In the genomic region with DNA sequence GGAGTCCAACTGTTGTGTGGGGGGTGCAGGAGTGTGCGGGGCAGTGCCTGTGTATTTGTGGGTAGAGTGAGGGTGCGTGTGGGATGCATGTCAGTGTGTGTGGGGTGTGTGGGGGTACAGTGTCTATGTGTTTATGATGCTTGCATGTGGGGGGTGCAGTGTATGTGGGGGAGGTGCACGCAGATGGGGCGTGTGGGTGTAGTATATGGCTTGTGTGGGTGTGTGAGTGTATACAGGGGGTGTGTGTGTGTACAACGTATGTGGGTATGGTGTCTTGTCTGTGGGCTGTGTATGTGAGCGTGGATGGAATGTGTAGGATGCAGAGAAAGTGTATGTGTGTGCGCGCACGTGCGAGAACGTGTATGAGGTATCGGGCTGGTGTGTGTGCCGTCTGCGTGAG, we compare ENCODE assay signal across 1 cellular context.
TF ChIP-seq lines count a peak whose summit lies in the region.

No MANE protein-coding gene starts in this region.

TF ChIP-seq in WTC11, 78 proteins besides CTCF, POLR2A, EP300 and RAD21 (continued from another document):
- TF ChIP-seq, protein P1, sequence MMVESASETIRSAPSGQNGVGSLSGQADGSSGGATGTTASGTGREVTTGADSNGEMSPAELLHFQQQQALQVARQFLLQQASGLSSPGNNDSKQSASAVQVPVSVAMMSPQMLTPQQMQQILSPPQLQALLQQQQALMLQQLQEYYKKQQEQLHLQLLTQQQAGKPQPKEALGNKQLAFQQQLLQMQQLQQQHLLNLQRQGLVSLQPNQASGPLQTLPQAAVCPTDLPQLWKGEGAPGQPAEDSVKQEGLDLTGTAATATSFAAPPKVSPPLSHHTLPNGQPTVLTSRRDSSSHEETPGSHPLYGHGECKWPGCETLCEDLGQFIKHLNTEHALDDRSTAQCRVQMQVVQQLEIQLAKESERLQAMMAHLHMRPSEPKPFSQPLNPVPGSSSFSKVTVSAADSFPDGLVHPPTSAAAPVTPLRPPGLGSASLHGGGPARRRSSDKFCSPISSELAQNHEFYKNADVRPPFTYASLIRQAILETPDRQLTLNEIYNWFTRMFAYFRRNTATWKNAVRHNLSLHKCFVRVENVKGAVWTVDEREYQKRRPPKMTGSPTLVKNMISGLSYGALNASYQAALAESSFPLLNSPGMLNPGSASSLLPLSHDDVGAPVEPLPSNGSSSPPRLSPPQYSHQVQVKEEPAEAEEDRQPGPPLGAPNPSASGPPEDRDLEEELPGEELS (CRISPR knock-in tag; IDR thresholded peaks at IDR 0.05): no peak
- TF ChIP-seq, protein P2, sequence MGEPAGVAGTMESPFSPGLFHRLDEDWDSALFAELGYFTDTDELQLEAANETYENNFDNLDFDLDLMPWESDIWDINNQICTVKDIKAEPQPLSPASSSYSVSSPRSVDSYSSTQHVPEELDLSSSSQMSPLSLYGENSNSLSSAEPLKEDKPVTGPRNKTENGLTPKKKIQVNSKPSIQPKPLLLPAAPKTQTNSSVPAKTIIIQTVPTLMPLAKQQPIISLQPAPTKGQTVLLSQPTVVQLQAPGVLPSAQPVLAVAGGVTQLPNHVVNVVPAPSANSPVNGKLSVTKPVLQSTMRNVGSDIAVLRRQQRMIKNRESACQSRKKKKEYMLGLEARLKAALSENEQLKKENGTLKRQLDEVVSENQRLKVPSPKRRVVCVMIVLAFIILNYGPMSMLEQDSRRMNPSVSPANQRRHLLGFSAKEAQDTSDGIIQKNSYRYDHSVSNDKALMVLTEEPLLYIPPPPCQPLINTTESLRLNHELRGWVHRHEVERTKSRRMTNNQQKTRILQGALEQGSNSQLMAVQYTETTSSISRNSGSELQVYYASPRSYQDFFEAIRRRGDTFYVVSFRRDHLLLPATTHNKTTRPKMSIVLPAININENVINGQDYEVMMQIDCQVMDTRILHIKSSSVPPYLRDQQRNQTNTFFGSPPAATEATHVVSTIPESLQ (CRISPR knock-in tag; IDR thresholded peaks at IDR 0.05): no peak
- TF ChIP-seq, protein P3, sequence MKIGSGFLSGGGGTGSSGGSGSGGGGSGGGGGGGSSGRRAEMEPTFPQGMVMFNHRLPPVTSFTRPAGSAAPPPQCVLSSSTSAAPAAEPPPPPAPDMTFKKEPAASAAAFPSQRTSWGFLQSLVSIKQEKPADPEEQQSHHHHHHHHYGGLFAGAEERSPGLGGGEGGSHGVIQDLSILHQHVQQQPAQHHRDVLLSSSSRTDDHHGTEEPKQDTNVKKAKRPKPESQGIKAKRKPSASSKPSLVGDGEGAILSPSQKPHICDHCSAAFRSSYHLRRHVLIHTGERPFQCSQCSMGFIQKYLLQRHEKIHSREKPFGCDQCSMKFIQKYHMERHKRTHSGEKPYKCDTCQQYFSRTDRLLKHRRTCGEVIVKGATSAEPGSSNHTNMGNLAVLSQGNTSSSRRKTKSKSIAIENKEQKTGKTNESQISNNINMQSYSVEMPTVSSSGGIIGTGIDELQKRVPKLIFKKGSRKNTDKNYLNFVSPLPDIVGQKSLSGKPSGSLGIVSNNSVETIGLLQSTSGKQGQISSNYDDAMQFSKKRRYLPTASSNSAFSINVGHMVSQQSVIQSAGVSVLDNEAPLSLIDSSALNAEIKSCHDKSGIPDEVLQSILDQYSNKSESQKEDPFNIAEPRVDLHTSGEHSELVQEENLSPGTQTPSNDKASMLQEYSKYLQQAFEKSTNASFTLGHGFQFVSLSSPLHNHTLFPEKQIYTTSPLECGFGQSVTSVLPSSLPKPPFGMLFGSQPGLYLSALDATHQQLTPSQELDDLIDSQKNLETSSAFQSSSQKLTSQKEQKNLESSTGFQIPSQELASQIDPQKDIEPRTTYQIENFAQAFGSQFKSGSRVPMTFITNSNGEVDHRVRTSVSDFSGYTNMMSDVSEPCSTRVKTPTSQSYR (CRISPR knock-in tag; IDR thresholded peaks at IDR 0.05): no peak
- no peak for TF ChIP-seq ETV6 (CRISPR knock-in tag; IDR thresholded peaks at IDR 0.05)
- TF ChIP-seq, protein P4, sequence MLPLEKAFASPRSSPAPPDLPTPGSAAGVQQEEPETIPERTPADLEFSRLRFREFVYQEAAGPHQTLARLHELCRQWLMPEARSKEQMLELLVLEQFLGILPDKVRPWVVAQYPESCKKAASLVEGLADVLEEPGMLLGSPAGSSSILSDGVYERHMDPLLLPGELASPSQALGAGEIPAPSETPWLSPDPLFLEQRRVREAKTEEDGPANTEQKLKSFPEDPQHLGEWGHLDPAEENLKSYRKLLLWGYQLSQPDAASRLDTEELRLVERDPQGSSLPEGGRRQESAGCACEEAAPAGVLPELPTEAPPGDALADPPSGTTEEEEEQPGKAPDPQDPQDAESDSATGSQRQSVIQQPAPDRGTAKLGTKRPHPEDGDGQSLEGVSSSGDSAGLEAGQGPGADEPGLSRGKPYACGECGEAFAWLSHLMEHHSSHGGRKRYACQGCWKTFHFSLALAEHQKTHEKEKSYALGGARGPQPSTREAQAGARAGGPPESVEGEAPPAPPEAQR (CRISPR knock-in tag; IDR thresholded peaks at IDR 0.05): no peak
- no peak for TF ChIP-seq TEAD1 (CRISPR knock-in tag; IDR thresholded peaks at IDR 0.05)
- TF ChIP-seq CREM (CRISPR knock-in tag; IDR thresholded peaks at IDR 0.05): no peak
- no peak for TF ChIP-seq ZNF263 (CRISPR knock-in tag; IDR thresholded peaks at IDR 0.05; ENCODE audit: low read depth)
